In genomic region chr7:24911213-24911603, GRCh38 we compare ENCODE assay signal across 8 cellular contexts.
A peak's percentile ranks its signal among the peaks of the same experiment; 100 is the strongest.
DNase-seq lines count a peak whose midpoint lies in the region; ATAC-seq and TF ChIP-seq lines count a peak whose summit lies in the region.
"Had no signal": no experiment of that assay in that cellular context is flagged by ENCODE, and none has a peak within 500 bp of the region (broad histone marks: within the 10 kb centered on the region; RNA-seq: fewer than 3 reads in every experiment).

No MANE protein-coding gene starts in this region.

- H3K4me1 ChIP-seq in GM23338 (ENCODE audit: insufficient read depth), result peaks cover 15% of the 10 kb centered on the region

- peak; percentile 68 for ATAC-seq in GM19328 (IDR thresholded peaks at IDR 0.05; ENCODE audit: unreplicated experiment)
- peak; percentile 84 for ATAC-seq in effector memory CD8-positive, alpha-beta T cell (replicated peaks)
- no peak for ATAC-seq in GM23338

- no peak overlapping the region for H3K4me3 ChIP-seq in GM23338

- H3K79me2 ChIP-seq in GM23338 (replicated peaks; ENCODE audit: insufficient read depth), result peaks cover 26% of the 10 kb centered on the region

- H3K4me1 Mint-ChIP-seq in effector memory CD8-positive, alpha-beta T cell (ENCODE audit: low read depth in 2 of 2), result peaks cover 45 to 52% of the 10 kb centered on the region in 2 donors
- peaks cover 10% of the 10 kb centered on the region for H3K4me1 Mint-ChIP-seq in GM23338

- no peak for TF ChIP-seq CTCF in GM23338 (conservative IDR thresholded peaks at IDR 0.05; ENCODE audit: low read depth in 2 of 2)

- H2AFZ ChIP-seq in GM23338, result no peak overlapping the region
- H2AFZ ChIP-seq: parathyroid adenoma had no signal

- H3K27ac Mint-ChIP-seq in effector memory CD8-positive, alpha-beta T cell, result peak overlapping the region; percentile 42 to 79
- H3K27ac Mint-ChIP-seq in GM23338, result no peak overlapping the region

- H3K4me3 Mint-ChIP-seq in effector memory CD8-positive, alpha-beta T cell, result peak overlapping the region in 1 of 2 donors; percentile 64
- no peak overlapping the region for H3K4me3 Mint-ChIP-seq in GM23338

- H3F3A ChIP-seq in GM23338 (replicated peaks; ENCODE audit: low read depth), result no peaks in the 10 kb centered on the region

- peak; percentile 83 for DNase-seq in GF-D8 (lab: John Stamatoyannopoulos, UW)
- peak; percentile 41 for DNase-seq in MV-4-11 (lab: John Stamatoyannopoulos, UW)
- DNase-seq in effector memory CD8-positive, alpha-beta T cell, result peak in 2 of 3 experiments; percentile 28 to 38
- DNase-seq in epidermal melanocyte (ENCODE audit: insufficient read length, low spot score), result no peak
- DNase-seq in stimulated activated CD4-positive, alpha-beta T cell treated with anti-CD3 and anti-CD28 coated beads, Interleukin-2, amount 100 ng/mL, for 48 hours, result no peak
- no peak for DNase-seq in GM23338 (ENCODE audit: low spot score)

- H3K27me3 Mint-ChIP-seq in effector memory CD8-positive, alpha-beta T cell, result no peaks in the 10 kb centered on the region
- no peaks in the 10 kb centered on the region for H3K27me3 Mint-ChIP-seq in GM23338 (ENCODE audit: insufficient read depth, low read depth, poor library complexity)

- no peaks in the 10 kb centered on the region for H3K9me2 ChIP-seq in GM23338 (ENCODE audit: insufficient read depth)

- H3K27ac ChIP-seq in GM23338 (ENCODE audit: low read depth), result no peak overlapping the region
- H3K27ac ChIP-seq: parathyroid adenoma had no signal

- no peaks in the 10 kb centered on the region for H3K27me3 ChIP-seq in GM23338 (ENCODE audit: insufficient read depth)

- no peaks in the 10 kb centered on the region for H3K36me3 ChIP-seq in GM23338 (ENCODE audit: insufficient read depth)

- H3K4me2 ChIP-seq in GM23338, result no peak overlapping the region

- H4K20me1 ChIP-seq in GM23338 (replicated peaks; ENCODE audit: insufficient read depth), result peaks cover 5% of the 10 kb centered on the region; the same call in 1 of the 2 replicates

- no peaks in the 10 kb centered on the region for H3K9me3 Mint-ChIP-seq in effector memory CD8-positive, alpha-beta T cell
- H3K9me3 Mint-ChIP-seq in GM23338, result no peaks in the 10 kb centered on the region

- H3K36me3 Mint-ChIP-seq in effector memory CD8-positive, alpha-beta T cell (ENCODE audit: insufficient read depth), result peaks cover 8% of the 10 kb centered on the region
- no peaks in the 10 kb centered on the region for H3K36me3 Mint-ChIP-seq in GM23338 (ENCODE audit: low read depth)

TF ChIP-seq in GM23338, 12 proteins besides CTCF, POLR2A, EP300 and RAD21:
- TF ChIP-seq EZH2phosphoT487 (IDR thresholded peaks at IDR 0.05; ENCODE audit: unreplicated experiment), result no peak
- TF ChIP-seq JUNB (IDR thresholded peaks at IDR 0.05; ENCODE audit: unreplicated experiment), result no peak
- TF ChIP-seq CREB1 (CRISPR knock-in tag; IDR thresholded peaks at IDR 0.05; ENCODE audit: low read depth), result no peak
TF ChIP-seq in GM23338: peak in this region for 0.

Comparison
In these comparisons a context has a peak if more than half of its experiments do, and no peak if none do; other contexts are left out.
1. DNase-seq: peak in GF-D8 (single experiment), MV-4-11 (single experiment) and effector memory CD8-positive, alpha-beta T cell (2 of 3); none in epidermal melanocyte (single experiment), stimulated activated CD4-positive, alpha-beta T cell treated with anti-CD3 and anti-CD28 coated beads, Interleukin-2, amount 100 ng/mL, for 48 hours (0 of 2) and GM23338 (single experiment).